ENCODE assay signal across 9 cellular contexts in the genomic region with DNA sequence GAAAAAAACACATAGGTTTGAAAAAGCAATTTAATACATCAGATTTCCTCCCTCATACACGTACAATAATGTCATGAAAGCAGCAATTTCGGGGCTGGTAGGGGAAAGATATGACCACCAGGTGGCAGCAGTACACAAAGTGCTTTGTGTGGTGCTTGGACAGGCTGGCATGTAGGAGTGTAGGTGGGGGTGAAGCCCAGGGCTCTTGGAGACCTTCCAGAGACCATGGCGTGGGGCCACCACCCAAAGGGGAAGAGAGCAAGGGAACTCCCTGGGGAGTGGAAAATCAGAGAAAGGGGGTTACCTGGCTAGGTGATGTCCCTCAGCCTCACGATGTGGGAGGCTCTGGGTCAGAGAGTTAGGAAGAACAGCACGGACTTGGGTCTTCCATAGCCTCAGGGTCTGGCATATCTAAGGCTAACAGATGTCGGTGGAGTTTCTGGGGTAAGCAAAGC. TPM values are rescaled to one million over a fixed set of nuclear protein-coding genes. Genes with fewer than 3 reads are reported as not detected.
DNase-seq lines count a peak whose midpoint lies in the region; ATAC-seq and TF ChIP-seq lines count a peak whose summit lies in the region.
"Had no signal": no experiment of that assay in that cellular context is flagged by ENCODE, and none has a peak within 500 bp of the region (broad histone marks: within the 10 kb centered on the region; RNA-seq: fewer than 3 reads in every experiment).

No MANE protein-coding gene starts in this region.

- no peak overlapping the region for H3K4me3 Mint-ChIP-seq in CD4-positive, alpha-beta memory T cell
- H3K4me3 Mint-ChIP-seq in activated CD4-positive, alpha-beta T cell treated with anti-CD3 and anti-CD28 coated beads, Interleukin-2, amount 10 ng/mL, durations not matched to agents 24 days and 14 days = peak overlapping the region; percentile 43
- H3K4me3 Mint-ChIP-seq in dendritic cell treated with granulocyte-macrophage colony-stimulating factor and Interleukin-4, amounts not matched to agents 40 ng/mL and 50 ng/mL, for 4 days = no peak overlapping the region
- H3K4me3 Mint-ChIP-seq: activated naive CD4-positive, alpha-beta T cell treated with anti-CD3 and anti-CD28 coated beads, Interleukin-2, amount 50 U/mL, for 24 hours had no signal

- H3K36me3 Mint-ChIP-seq in CD4-positive, alpha-beta memory T cell = no peaks in the 10 kb centered on the region
- no peaks in the 10 kb centered on the region for H3K36me3 Mint-ChIP-seq in activated CD4-positive, alpha-beta T cell treated with anti-CD3 and anti-CD28 coated beads, Interleukin-2, amount 10 ng/mL, durations not matched to agents 24 days and 14 days (ENCODE audit: low read depth)
- no peaks in the 10 kb centered on the region for H3K36me3 Mint-ChIP-seq in dendritic cell treated with granulocyte-macrophage colony-stimulating factor and Interleukin-4, amounts not matched to agents 40 ng/mL and 50 ng/mL, for 4 days (ENCODE audit: low read depth)
- H3K36me3 Mint-ChIP-seq: activated naive CD4-positive, alpha-beta T cell treated with anti-CD3 and anti-CD28 coated beads, Interleukin-2, amount 50 U/mL, for 24 hours had no signal

- peak; percentile 34 to 45 (median 41) for DNase-seq in CD4-positive, alpha-beta memory T cell
- DNase-seq in NCI-H526 treated with DMSO at 0.1 percent for 48 hours (lab: John Stamatoyannopoulos, UW) (peak; percentile 54), lung (ENCODE audit: low spot score) (peak; percentile 77)
- DNase-seq in activated CD4-positive, alpha-beta T cell treated with anti-CD3 and anti-CD28 coated beads, Interleukin-2, amount 10 ng/mL, durations not matched to agents 24 days and 14 days = peak; percentile 93
- DNase-seq in stimulated activated CD8-positive, alpha-beta memory T cell treated with anti-CD3 and anti-CD28 coated beads, Interleukin-2, amount 100 ng/mL, for 48 hours (ENCODE audit: low read depth in 2 of 2) = peak; percentile 34 to 60

- CTCF ChIA-PET in CD4-positive, alpha-beta memory T cell (lab: Charles Lee; ENCODE audit: partially characterized antibody) = interaction anchor here (1.0 to 2.5 kb wide), 4 partner anchors 8 to 29 kb away, joined by 3 to 9 read pairs (median 8); no protein-coding TSS in a partner anchor

- no peak overlapping the region for H3K4me3 ChIP-seq in CD4-positive, alpha-beta memory T cell (ENCODE audit: low read length in 2 of 2)
- H3K4me3 ChIP-seq in lung = no peak overlapping the region

- no peak overlapping the region for H3K27ac Mint-ChIP-seq in CD4-positive, alpha-beta memory T cell
- H3K27ac Mint-ChIP-seq in activated CD4-positive, alpha-beta T cell treated with anti-CD3 and anti-CD28 coated beads, Interleukin-2, amount 10 ng/mL, durations not matched to agents 24 days and 14 days = peak overlapping the region; percentile 86
- peak overlapping the region; percentile 66 for H3K27ac Mint-ChIP-seq in dendritic cell treated with granulocyte-macrophage colony-stimulating factor and Interleukin-4, amounts not matched to agents 40 ng/mL and 50 ng/mL, for 4 days
- H3K27ac Mint-ChIP-seq: activated naive CD4-positive, alpha-beta T cell treated with anti-CD3 and anti-CD28 coated beads, Interleukin-2, amount 50 U/mL, for 24 hours had no signal

- H3K27ac ChIP-seq in CD4-positive, alpha-beta memory T cell (ENCODE audit: low read depth, low read length) = no peak overlapping the region
- no peak overlapping the region for H3K27ac ChIP-seq in lung (ENCODE audit: low read depth in 1 of 2, low read length in 1 of 2)

- 38 to 39% methylated on average over 6 of the region's 6 CpGs for WGBS in lung, 2 donors

- peak; percentile 71 for ATAC-seq in GM19324 (IDR thresholded peaks at IDR 0.05; ENCODE audit: low FRiP score, unreplicated experiment)
- ATAC-seq in HG03439 (IDR thresholded peaks at IDR 0.05; ENCODE audit: unreplicated experiment) = peak; percentile 87
- peak; percentile 91 for ATAC-seq in lung (ENCODE audit: insufficient read depth, low FRiP score)

- TF ChIP-seq CTCF in lung (IDR thresholded peaks at IDR 0.05; ENCODE audit: control extremely low read depth, extremely low read depth) = peak; percentile 66

- intact Hi-C loops in CD4-positive, alpha-beta memory T cell (cut with micrococcal nuclease) = loop anchor here (2.0 to 5.0 kb wide), 4 partner anchors 74 to 648 kb away; partner anchors contain the start of gene SPART
- intact Hi-C loops in activated CD4-positive, alpha-beta T cell treated with anti-CD3 and anti-CD28 coated beads, Interleukin-2, amount 10 ng/mL, durations not matched to agents 24 days and 14 days (cut with micrococcal nuclease) = loop anchor here (1.0 to 2.0 kb wide), 3 partner anchors 18 to 316 kb away; no protein-coding TSS in a partner anchor
- intact Hi-C loops in dendritic cell treated with granulocyte-macrophage colony-stimulating factor and Interleukin-4, amounts not matched to agents 40 ng/mL and 50 ng/mL, for 4 days (cut with micrococcal nuclease) = loop anchor here (1.0 to 5.0 kb wide), 2 partner anchors 316 to 562 kb away; no protein-coding TSS in a partner anchor

- no peaks in the 10 kb centered on the region for H3K36me3 ChIP-seq in CD4-positive, alpha-beta memory T cell (ENCODE audit: insufficient read depth, low read length)
- no peaks in the 10 kb centered on the region for H3K36me3 ChIP-seq in lung (ENCODE audit: control insufficient read depth in 2 of 2, insufficient read depth in 2 of 2, low read length in 2 of 2)

- H3K4me1 ChIP-seq in CD4-positive, alpha-beta memory T cell (ENCODE audit: insufficient read depth, low read length) = no peaks in the 10 kb centered on the region
- no peaks in the 10 kb centered on the region for H3K4me1 ChIP-seq in lung (ENCODE audit: control insufficient read depth in 2 of 2, insufficient read depth in 2 of 2, low read length in 2 of 2)

- H3K9me3 Mint-ChIP-seq in CD4-positive, alpha-beta memory T cell = peaks cover 0 to 11% (median 0%) of the 10 kb centered on the region in 8 donors
- peaks cover 8% of the 10 kb centered on the region for H3K9me3 Mint-ChIP-seq in activated CD4-positive, alpha-beta T cell treated with anti-CD3 and anti-CD28 coated beads, Interleukin-2, amount 10 ng/mL, durations not matched to agents 24 days and 14 days
- H3K9me3 Mint-ChIP-seq in dendritic cell treated with granulocyte-macrophage colony-stimulating factor and Interleukin-4, amounts not matched to agents 40 ng/mL and 50 ng/mL, for 4 days = no peaks in the 10 kb centered on the region
- H3K9me3 Mint-ChIP-seq: activated naive CD4-positive, alpha-beta T cell treated with anti-CD3 and anti-CD28 coated beads, Interleukin-2, amount 50 U/mL, for 24 hours had no signal

- no peaks in the 10 kb centered on the region for H3K9me3 ChIP-seq in CD4-positive, alpha-beta memory T cell (ENCODE audit: control insufficient read depth in 1 of 2, low read length in 2 of 2)
- H3K9me3 ChIP-seq in lung (ENCODE audit: control insufficient read depth in 2 of 2, insufficient read depth in 1 of 2, low read length in 1 of 2) = peaks cover 1 to 2% of the 10 kb centered on the region in 2 donors

- POLR2A ChIA-PET in CD4-positive, alpha-beta memory T cell (lab: Charles Lee; ENCODE audit: partially characterized antibody) = no interaction called here

- H3K4me1 Mint-ChIP-seq in CD4-positive, alpha-beta memory T cell = peaks cover 0 to 8% (median 3%) of the 10 kb centered on the region in 4 donors
- H3K4me1 Mint-ChIP-seq in activated CD4-positive, alpha-beta T cell treated with anti-CD3 and anti-CD28 coated beads, Interleukin-2, amount 10 ng/mL, durations not matched to agents 24 days and 14 days = peaks cover 32% of the 10 kb centered on the region
- H3K4me1 Mint-ChIP-seq in dendritic cell treated with granulocyte-macrophage colony-stimulating factor and Interleukin-4, amounts not matched to agents 40 ng/mL and 50 ng/mL, for 4 days (ENCODE audit: low read depth) = peaks cover 40% of the 10 kb centered on the region

- H3K27me3 ChIP-seq in CD4-positive, alpha-beta memory T cell (ENCODE audit: insufficient read depth, low read length) = no peaks in the 10 kb centered on the region
- H3K27me3 ChIP-seq in lung (ENCODE audit: control insufficient read depth, insufficient read depth) = no peaks in the 10 kb centered on the region

- peaks cover 25 to 30% of the 10 kb centered on the region in 2 donors for H3K27me3 Mint-ChIP-seq in CD4-positive, alpha-beta memory T cell
- H3K27me3 Mint-ChIP-seq in activated CD4-positive, alpha-beta T cell treated with anti-CD3 and anti-CD28 coated beads, Interleukin-2, amount 10 ng/mL, durations not matched to agents 24 days and 14 days = peaks cover 16% of the 10 kb centered on the region
- no peaks in the 10 kb centered on the region for H3K27me3 Mint-ChIP-seq in dendritic cell treated with granulocyte-macrophage colony-stimulating factor and Interleukin-4, amounts not matched to agents 40 ng/mL and 50 ng/mL, for 4 days

RNA-seq across cellular contexts. Expression of gene CCNA1, which starts 11.8 kb away (rescaled TPM):
- not detected for total RNA-seq in CD4-positive, alpha-beta memory T cell
- polyA plus RNA-seq in CD4-positive, alpha-beta memory T cell = not detected
- total RNA-seq in activated CD4-positive, alpha-beta T cell treated with anti-CD3 and anti-CD28 coated beads, Interleukin-2, amount 10 ng/mL, durations not matched to agents 24 days and 14 days = 2.1 and 2.2 TPM in 2 replicates
- 10 to 100 TPM in 1 of 2 donors, 1 to 10 TPM in 1; 9.6 to 10.2 TPM for total RNA-seq in lung
- 1 to 10 TPM in 1 of 2 donors, under 1 TPM in 1; 0.98 to 4.1 TPM for polyA plus RNA-seq in lung

Comparison
In these comparisons a context has a peak if more than half of its experiments do, and no peak if none do; other contexts are left out.
1. DNase-seq: peak in every context shown above with its lines; median percentile 93 in activated CD4-positive, alpha-beta T cell treated with anti-CD3 and anti-CD28 coated beads, Interleukin-2, amount 10 ng/mL, durations not matched to agents 24 days and 14 days; 77 in lung; 54 in NCI-H526 treated with DMSO at 0.1 percent for 48 hours; 47 in stimulated activated CD8-positive, alpha-beta memory T cell treated with anti-CD3 and anti-CD28 coated beads, Interleukin-2, amount 100 ng/mL, for 48 hours; 41 in CD4-positive, alpha-beta memory T cell.
2. H3K27ac Mint-ChIP-seq: peak in activated CD4-positive, alpha-beta T cell treated with anti-CD3 and anti-CD28 coated beads, Interleukin-2, amount 10 ng/mL, durations not matched to agents 24 days and 14 days (single experiment) and dendritic cell treated with granulocyte-macrophage colony-stimulating factor and Interleukin-4, amounts not matched to agents 40 ng/mL and 50 ng/mL, for 4 days (single experiment); none in CD4-positive, alpha-beta memory T cell (0 of 7).
3. Peak in every context shown above with its lines, with median percentiles within 50 percentile points of each other: ATAC-seq.